In genomic region chr6:110768057-110768456, GRCh38 we compare ENCODE assay signal across 27 cellular contexts.
"Had no signal": no experiment of that assay in that cellular context is flagged by ENCODE, and none has a peak within 500 bp of the region (broad histone marks: within the 10 kb centered on the region; RNA-seq: fewer than 3 reads in every experiment).

No MANE protein-coding gene starts in this region.

- H3K27ac ChIP-seq: colonic mucosa, coronary artery, dorsolateral prefrontal cortex, epithelial cell of prostate, esophagus muscularis mucosa, esophagus squamous epithelium, foreskin keratinocyte, gastrocnemius medialis, gastroesophageal sphincter, heart left ventricle, heart right ventricle had no signal

- DNase-seq: colonic mucosa; cortex of kidney; dermis blood vessel endothelial cell; dorsolateral prefrontal cortex; effector CD4-positive, alpha-beta T cell; effector CD8-positive, alpha-beta T cell; effector memory CD4-positive, alpha-beta T cell; effector memory CD8-positive, alpha-beta T cell; endodermal cell; erythroblast; esophagus squamous epithelium; foreskin fibroblast; foreskin keratinocyte; foreskin melanocyte; gastrocnemius medialis; glutamatergic neuron; head of caudate nucleus; heart left ventricle; heart right ventricle had no signal

- H3K27me3 ChIP-seq: colonic mucosa, dorsolateral prefrontal cortex, esophagus muscularis mucosa, esophagus squamous epithelium, foreskin keratinocyte, gastrocnemius medialis, gastroesophageal sphincter, heart left ventricle, heart right ventricle had no signal

- H3K4me1 ChIP-seq: colonic mucosa, esophagus muscularis mucosa, esophagus squamous epithelium, foreskin keratinocyte, gastrocnemius medialis, gastroesophageal sphincter, heart left ventricle, heart right ventricle had no signal

- FAIRE-seq: colon, endothelial cell of umbilical vein, frontal cortex had no signal

- H3K36me3 ChIP-seq: colonic mucosa, gastrocnemius medialis had no signal

- H3K9me3 ChIP-seq: colonic mucosa, esophagus squamous epithelium, gastrocnemius medialis, gastroesophageal sphincter had no signal

- ATAC-seq: effector memory CD8-positive, alpha-beta T cell; esophagus mucosa; foreskin keratinocyte; gastrocnemius medialis; gastroesophageal sphincter; heart left ventricle; heart right ventricle had no signal

- H3K4me3 ChIP-seq: colonic mucosa, coronary artery, dorsolateral prefrontal cortex, esophagus muscularis mucosa, esophagus squamous epithelium, gastrocnemius medialis, gastroesophageal sphincter, heart left ventricle, heart right ventricle had no signal
